ENCODE assay signal across 26 cellular contexts in the genomic region with DNA sequence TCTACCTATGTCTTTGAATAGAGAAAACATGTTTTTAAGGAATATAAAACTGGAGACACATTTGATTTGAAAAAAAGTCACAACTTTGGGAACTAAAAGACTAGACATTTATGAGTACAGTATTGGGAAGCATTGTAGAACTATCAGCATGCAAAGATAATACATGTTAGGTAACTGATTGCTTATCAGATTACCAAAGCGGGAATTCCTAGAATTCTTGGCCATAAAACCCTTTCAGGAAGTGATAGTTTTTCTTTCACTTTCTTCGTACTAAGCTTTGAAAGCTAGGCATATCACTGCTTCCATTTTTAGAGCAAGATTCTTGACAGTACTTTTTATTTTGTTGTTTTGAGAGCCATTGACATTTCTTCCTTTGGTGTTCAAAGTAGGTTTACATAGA.
A peak's percentile ranks its signal among the peaks of the same experiment; 100 is the strongest.
DNase-seq lines count a peak whose midpoint lies in the region; ATAC-seq and TF ChIP-seq lines count a peak whose summit lies in the region.
"Had no signal": no experiment of that assay in that cellular context is flagged by ENCODE, and none has a peak within 500 bp of the region (broad histone marks: within the 10 kb centered on the region; RNA-seq: fewer than 3 reads in every experiment).

No MANE protein-coding gene starts in this region.

- CTCF ChIA-PET in mammary epithelial cell (lab: Charles Lee; ENCODE audit: low non-redundant PET), result no interaction called here

- no peak overlapping the region for H2AK5ac ChIP-seq in trophoblast cell (ENCODE audit: low read length)

- no peak for ATAC-seq in GM21526 (IDR thresholded peaks at IDR 0.05; ENCODE audit: low FRiP score, unreplicated experiment)
- ATAC-seq: A549; activated CD4-positive, alpha-beta T cell treated with anti-CD3 and anti-CD28 coated beads for 36 hours; activated T-cell treated with anti-CD3 and anti-CD28 coated beads, Interleukin-2, amount 50 U/mL, for 4 hours; K562 had no signal

- H3K4me1 ChIP-seq in trophoblast cell (ENCODE audit: control insufficient read depth in 1 of 2, insufficient read depth in 2 of 2, low read length in 2 of 2) (peaks cover 0 to 3% of the 10 kb centered on the region in 2 experiments), mammary epithelial cell (ENCODE audit: insufficient read depth, low read length) (no peaks in the 10 kb centered on the region)
- H3K4me1 ChIP-seq: A549, HAP-1, thyroid gland had no signal

- dilution Hi-C loops in mammary epithelial cell (cut with HindIII; ENCODE audit: low sequenced_read_pairs), result no loop called here

- intact Hi-C loops in mammary epithelial cell (cut with micrococcal nuclease), result no loop called here

- no peak overlapping the region for H2BK5ac ChIP-seq in trophoblast cell (ENCODE audit: low read depth, low read length, poor library complexity)

- H4K91ac ChIP-seq in trophoblast cell (ENCODE audit: low read depth, low read length), result no peak overlapping the region

- H3K9me3 ChIP-seq in trophoblast cell (ENCODE audit: insufficient read depth, low read depth, low read length) (no peaks in the 10 kb centered on the region), mammary epithelial cell (replicated peaks; ENCODE audit: insufficient read depth, low read length) (no peaks in the 10 kb centered on the region)
- H3K9me3 ChIP-seq: A549; BLaER1 treated with 17β-estradiol and CSF1 and Interleukin-3, amounts not matched to agents 10 nM and 100 nM; HAP-1; heart left ventricle; left ventricle myocardium inferior; thyroid gland had no signal

- no peak overlapping the region for H3K9ac ChIP-seq in trophoblast cell (ENCODE audit: low read length)
- no peak overlapping the region for H3K9ac ChIP-seq in mammary epithelial cell (ENCODE audit: insufficient read depth, low read length)
- H3K9ac ChIP-seq: BLaER1 treated with 17β-estradiol and CSF1 and Interleukin-3, amounts not matched to agents 10 nM and 100 nM had no signal

- H2BK120ac ChIP-seq in trophoblast cell (ENCODE audit: insufficient read depth, low read length, poor library complexity), result no peak overlapping the region

- peak overlapping the region; percentile 16 for H3K4me2 ChIP-seq in trophoblast cell (ENCODE audit: low read length)
- no peak overlapping the region for H3K4me2 ChIP-seq in mammary epithelial cell (ENCODE audit: insufficient read depth, low read depth, low read length)
- H3K4me2 ChIP-seq: A549; BLaER1 treated with 17β-estradiol and CSF1 and Interleukin-3, amounts not matched to agents 10 nM and 100 nM had no signal

- no TSS peak for BruUV-seq in mammary epithelial cell (replicated peaks; lab: Mats Ljungman, UMichigan)

- H3K27ac ChIP-seq in trophoblast cell (ENCODE audit: low read depth, low read length) (peak overlapping the region; percentile 47), mammary epithelial cell (ENCODE audit: insufficient read depth, low read depth, low read length) (no peak overlapping the region)
- H3K27ac ChIP-seq: A549; BLaER1 treated with 17β-estradiol and CSF1 and Interleukin-3, amounts not matched to agents 10 nM and 100 nM; heart left ventricle; left ventricle myocardium inferior; thyroid gland had no signal

- H4K12ac ChIP-seq in trophoblast cell (ENCODE audit: low read depth, low read length), result no peak overlapping the region

- no peak overlapping the region for H2BK12ac ChIP-seq in trophoblast cell (ENCODE audit: low read length)

- H3K36me3 ChIP-seq in trophoblast cell (ENCODE audit: control insufficient read depth in 1 of 2, insufficient read depth in 2 of 2, low read length in 2 of 2) (no peaks in the 10 kb centered on the region), mammary epithelial cell (ENCODE audit: insufficient read depth, low read length) (no peaks in the 10 kb centered on the region)
- H3K36me3 ChIP-seq: BLaER1 treated with 17β-estradiol and CSF1 and Interleukin-3, amounts not matched to agents 10 nM and 100 nM; HAP-1; heart left ventricle; left ventricle myocardium inferior; thyroid gland had no signal

- TF ChIP-seq CTCF in fibroblast of the aortic adventitia (IDR thresholded peaks at IDR 0.05; ENCODE audit: insufficient read depth, low read length), result no peak
- no peak for TF ChIP-seq CTCF in mammary epithelial cell (conservative IDR thresholded peaks at IDR 0.05 in 1 of 2, IDR thresholded peaks at IDR 0.05 in 1 of 2; ENCODE audit: extremely low read depth in 1 of 2, insufficient read depth in 1 of 2, low read depth in 1 of 2, low read length in 2 of 2)

- H3K79me1 ChIP-seq in trophoblast cell (ENCODE audit: low read length), result no peaks in the 10 kb centered on the region

- in situ Hi-C loops in ACHN (cut with HindIII; ENCODE audit: low pct_ligation_motif_present, low pct_unique_long_range_greater_than_20kb, low sequenced_read_pairs), result no loop called here
- in situ Hi-C loops in mammary epithelial cell (cut with MboI; ENCODE audit: low sequenced_read_pairs in 2 of 2), result no loop called here

- H3K4me3 ChIP-seq in fibroblast of the aortic adventitia (ENCODE audit: low read depth, low read length), result no peak overlapping the region
- H3K4me3 ChIP-seq in trophoblast cell (ENCODE audit: low read depth, low read length), result no peak overlapping the region
- H3K4me3 ChIP-seq in mammary epithelial cell (replicated peaks in 1 of 3; ENCODE audit: insufficient read depth in 1 of 3, low read depth in 2 of 3, low read length in 3 of 3), result no peak overlapping the region
- H3K4me3 ChIP-seq: A549; BLaER1 treated with 17β-estradiol and CSF1 and Interleukin-3, amounts not matched to agents 10 nM and 100 nM; HAP-1; K562; left ventricle myocardium inferior; thyroid gland had no signal

- no peak overlapping the region for H3K14ac ChIP-seq in trophoblast cell (ENCODE audit: low read length)

- H3K23ac ChIP-seq in trophoblast cell (ENCODE audit: low read length), result no peak overlapping the region

- H4K20me1 ChIP-seq in mammary epithelial cell (ENCODE audit: insufficient read depth, low read length), result no peaks in the 10 kb centered on the region
- H4K20me1 ChIP-seq: BLaER1 treated with 17β-estradiol and CSF1 and Interleukin-3, amounts not matched to agents 10 nM and 100 nM had no signal

- H3K27me3 ChIP-seq in trophoblast cell (ENCODE audit: insufficient read depth, low read length) (no peaks in the 10 kb centered on the region), mammary epithelial cell (ENCODE audit: insufficient read depth, low read length) (peaks cover 3% of the 10 kb centered on the region)
- H3K27me3 ChIP-seq: BLaER1 treated with 17β-estradiol and CSF1 and Interleukin-3, amounts not matched to agents 10 nM and 100 nM; heart left ventricle; thyroid gland had no signal

- no CpG with 5 or more reads among the region's 2 CpGs for WGBS in trophoblast cell (ENCODE audit: extremely low coverage, insufficient coverage, insufficient read length)
- WGBS in mammary epithelial cell (ENCODE audit: low coverage, missing lambda C conversion rate), result 43% methylated on average over 2 of the region's 2 CpGs

- H2AFZ ChIP-seq in trophoblast cell (ENCODE audit: insufficient read depth, low read length, poor library complexity) (no peak overlapping the region), mammary epithelial cell (ENCODE audit: low read depth, low read length) (no peak overlapping the region)

- no peak overlapping the region for H4K8ac ChIP-seq in trophoblast cell (ENCODE audit: low read depth, low read length)

- DNase-seq in ACHN, result peak; percentile 2
- peak; percentile 55 for DNase-seq in M059J (ENCODE audit: low read depth)
- peak; percentile 30 for DNase-seq in fibroblast of the aortic adventitia (ENCODE audit: low read depth)
- peak in 1 of 2 donors; percentile 50 for DNase-seq in trophoblast cell
- DNase-seq in DMS153 (lab: John Stamatoyannopoulos, UW), result no peak
- DNase-seq in mammary epithelial cell, result no peak
- no peak for DNase-seq in hippocampal formation (lab: John Stamatoyannopoulos, UW)
- DNase-seq: activated CD4-positive, alpha-beta T cell treated with anti-CD3 and anti-CD28 coated beads for 36 hours; activated naive CD4-positive, alpha-beta T cell treated with anti-CD3 and anti-CD28 coated beads for 36 hours; activated T-cell treated with anti-CD3 and anti-CD28 coated beads, Interleukin-2, amount 50 U/mL, for 4 hours; Calu3; dermis blood vessel endothelial cell; heart left ventricle; left ventricle myocardium inferior; NCI-H1694; NCI-H2227 treated with DMSO at 0.1 percent for 48 hours; NCI-H748 treated with DMSO at 0.1 percent for 48 hours; Right ventricle myocardium superior; stimulated activated CD4-positive, alpha-beta T cell treated with anti-CD3 and anti-CD28 coated beads, Interleukin-4, amount 100 ng/mL, for 1 hour; stimulated activated naive CD4-positive, alpha-beta T cell treated with Interleukin-2 at 50 U/mL for 16 hours; thyroid gland had no signal

- H3K18ac ChIP-seq in trophoblast cell (ENCODE audit: low read length), result no peak overlapping the region

- H3K79me2 ChIP-seq in trophoblast cell (ENCODE audit: control insufficient read depth, insufficient read depth, low read length, poor library complexity), result no peaks in the 10 kb centered on the region
- H3K79me2 ChIP-seq in mammary epithelial cell (ENCODE audit: insufficient read depth, low read length), result no peaks in the 10 kb centered on the region

- no peak overlapping the region for H3K4ac ChIP-seq in trophoblast cell (ENCODE audit: low read depth, low read length)

Comparison
In these comparisons a context has a peak if more than half of its experiments do, and no peak if none do; other contexts are left out.
1. DNase-seq: peak in ACHN (single experiment), M059J (single experiment) and fibroblast of the aortic adventitia (single experiment); none in DMS153 (single experiment), mammary epithelial cell (single experiment) and hippocampal formation (0 of 2).